16 cellular contexts compared by ENCODE assay signal in genomic region chr4:176149680-176150079, GRCh38. TPM values are rescaled to one million over a fixed set of nuclear protein-coding genes. Genes with fewer than 3 reads are reported as not detected.
"Had no signal": no experiment of that assay in that cellular context is flagged by ENCODE, and none has a peak within 500 bp of the region (broad histone marks: within the 10 kb centered on the region; RNA-seq: fewer than 3 reads in every experiment).

No MANE protein-coding gene starts in this region.

- H3K27me3 ChIP-seq: thyroid gland had no signal

- ATAC-seq: activated T-cell treated with anti-CD3 and anti-CD28 coated beads, Interleukin-2, amount 50 U/mL, for 4 hours had no signal

- H3K9me3 ChIP-seq: left ventricle myocardium inferior, thyroid gland had no signal

- DNase-seq: activated CD4-positive, alpha-beta T cell treated with anti-CD3 and anti-CD28 coated beads, Interleukin-2, amount 10 ng/mL, durations not matched to agents 24 days and 14 days; activated CD4-positive, CD25-positive, alpha-beta regulatory T cell; activated CD8-positive, alpha-beta memory T cell treated with anti-CD3 and anti-CD28 coated beads, Interleukin-2, amount 50 U/mL, for 4 hours; activated T-cell treated with anti-CD3 and anti-CD28 coated beads, Interleukin-2, amount 50 U/mL, for 4 hours; kidney; left ventricle myocardium inferior; nephron progenitor cell; nucleus accumbens; stimulated activated CD4-positive, alpha-beta T cell treated with anti-CD3 and anti-CD28 coated beads, Interleukin-12 subunit alpha, Interleukin-12 subunit beta, amount 100 ng/mL, for 4 hours; stimulated activated CD4-positive, alpha-beta T cell treated with anti-CD3 and anti-CD28 coated beads, Interleukin-1b, Interleukin-23, amount 100 ng/mL, for 48 hours; stimulated activated CD8-positive, alpha-beta memory T cell treated with anti-CD3 and anti-CD28 coated beads, Interleukin-4, amount 100 ng/mL, for 48 hours; stimulated activated naive CD4-positive, alpha-beta T cell; T-helper 9 cell; thyroid gland had no signal

- H3K36me3 ChIP-seq: left ventricle myocardium inferior, thyroid gland had no signal

- H3K4me1 ChIP-seq: thyroid gland had no signal

- H3K27ac ChIP-seq: left ventricle myocardium inferior, thyroid gland had no signal

- H3K4me3 ChIP-seq: left ventricle myocardium inferior, thyroid gland had no signal

RNA-seq across cellular contexts. Expression of gene SPATA4, which starts 45.7 kb away (rescaled TPM):
- total RNA-seq: activated CD4-positive, alpha-beta T cell treated with anti-CD3 and anti-CD28 coated beads, Interleukin-2, amount 10 ng/mL, durations not matched to agents 24 days and 14 days; activated naive CD4-positive, alpha-beta T cell treated with anti-CD3 and anti-CD28 coated beads for 36 hours; activated T-cell treated with anti-CD3 and anti-CD28 coated beads, Interleukin-2, amount 50 U/mL, for 4 hours; dermis microvascular lymphatic vessel endothelial cell had no signal
